8 cellular contexts compared by ENCODE assay signal in genomic region chr22:50621491-50621880, GRCh38. TPM values are rescaled to one million over a fixed set of nuclear protein-coding genes. Genes with fewer than 3 reads are reported as not detected.
DNase-seq lines count a peak whose midpoint lies in the region; ATAC-seq, FAIRE-seq and TF ChIP-seq lines count a peak whose summit lies in the region.

No MANE protein-coding gene starts in this region.

- H3K27me3 ChIP-seq in Karpas-422 (ENCODE audit: low read length): no peaks in the 10 kb centered on the region

- ATAC-seq in A549: peak; percentile 15 to 18; a peak in 2 of 6 replicates
- ATAC-seq in GM18909 (IDR thresholded peaks at IDR 0.05; ENCODE audit: poor library complexity, unreplicated experiment): peak; percentile 43

- intact Hi-C loops in cardiac septum (cut with DNase I): no loop called here

- POLR2A ChIA-PET in A549 (lab: Yijun Ruan, JAX): interaction anchor here (1.8 kb wide), 1 partner anchor 96 kb away, joined by 10 read pairs; the partner anchor contains the start of gene SCO2

- H3K9me2 ChIP-seq in Karpas-422 (replicated peaks; ENCODE audit: insufficient read depth, low read length): no peaks in the 10 kb centered on the region

- no peak for DNase-seq in A549 (ENCODE audit: low read depth in 1 of 2, low spot score in 1 of 2)
- peak; percentile 83 for DNase-seq in Karpas-422
- DNase-seq in activated CD4-positive, alpha-beta T cell treated with anti-CD3 and anti-CD28 coated beads, Interleukin-2, amount 50 U/mL, for 48 hours: peak; percentile 60 to 64
- peak; percentile 35 for DNase-seq in cardiac septum (ENCODE audit: low spot score)
- DNase-seq in stimulated activated CD4-positive, alpha-beta T cell treated with anti-CD3 and anti-CD28 coated beads, TNF-alpha, amount 100 ng/mL, for 48 hours (ENCODE audit: low read depth in 3 of 3): peak in 2 of 3 donors; percentile 27 to 34
- no peak for DNase-seq in DMS153 treated with DMSO at 0.1 percent for 48 hours (lab: John Stamatoyannopoulos, UW; ENCODE audit: unreplicated experiment)
- DNase-seq in NCI-H1417 treated with DMSO at 0.1 percent for 48 hours (lab: John Stamatoyannopoulos, UW): no peak

- no peaks in the 10 kb centered on the region for H3K36me3 ChIP-seq in Karpas-422 (ENCODE audit: insufficient read depth, low read length)

- TF ChIP-seq POLR2A in A549 (IDR thresholded peaks at IDR 0.05; ENCODE audit: low read length): no peak

- no peaks in the 10 kb centered on the region for H4K20me1 ChIP-seq in Karpas-422 (ENCODE audit: insufficient read depth, low read depth, low read length)

- TF ChIP-seq RAD21 in A549 (conservative IDR thresholded peaks at IDR 0.05 in 1 of 2, IDR thresholded peaks at IDR 0.05 in 1 of 2): no peak

- H3K4me1 ChIP-seq in A549 (peaks cover 9% of the 10 kb centered on the region; the same call in 2 of the 3 replicates), Karpas-422 (ENCODE audit: low read length) (peaks cover 36% of the 10 kb centered on the region)

- H3K9me3 ChIP-seq in A549: no peaks in the 10 kb centered on the region
- no peaks in the 10 kb centered on the region for H3K9me3 ChIP-seq in Karpas-422 (ENCODE audit: low read length)

- TF ChIP-seq EP300 in A549 (IDR thresholded peaks at IDR 0.05): no peak

- H3K27ac ChIP-seq in A549 (no peak overlapping the region), Karpas-422 (ENCODE audit: low read length) (peak overlapping the region; percentile 89)

- no peak for TF ChIP-seq CTCF in A549 (IDR thresholded peaks at IDR 0.05)

- H3K4me2 ChIP-seq in A549 (peak overlapping the region; percentile 99), Karpas-422 (ENCODE audit: low read depth, low read length, poor library complexity, severe bottlenecking) (peak overlapping the region; percentile 89)

- CTCF ChIA-PET in A549 (lab: Yijun Ruan, JAX): interaction anchor here (0.6 to 2.9 kb wide), 19 partner anchors 9 to 466 kb away, joined by 3 to 26 read pairs (median 5); partner anchors contain the start of genes KLHDC7B and SCO2

- H3K9ac ChIP-seq in Karpas-422 (ENCODE audit: low read length): peak overlapping the region; percentile 73

- no peak for FAIRE-seq in A549 (lab: Jason Lieb, UNC)

- 20% methylated on average over 4 of the region's 6 CpGs for WGBS in A549 (ENCODE audit: missing lambda C conversion rate)

- H3K4me3 ChIP-seq in A549: peak overlapping the region; percentile 43; the same call in 2 of the 3 replicates
- H3K4me3 ChIP-seq in Karpas-422 (ENCODE audit: low read length): peak overlapping the region; percentile 65

- H3K79me2 ChIP-seq in Karpas-422 (ENCODE audit: low read length): no peaks in the 10 kb centered on the region

- H2AFZ ChIP-seq in Karpas-422 (ENCODE audit: low read length): peak overlapping the region; percentile 97

TF ChIP-seq in A549, 52 proteins besides CTCF, POLR2A, EP300 and RAD21:
- TF ChIP-seq JUNB (IDR thresholded peaks at IDR 0.05) (no peak), FOXS1 (CRISPR knock-in tag; IDR thresholded peaks at IDR 0.05) (no peak), RNF2 (IDR thresholded peaks at IDR 0.05; ENCODE audit: borderline replicate concordance, low read depth) (no peak), FOSL2 (IDR thresholded peaks at IDR 0.05) (no peak), FOSL2 (CRISPR knock-in tag; IDR thresholded peaks at IDR 0.05) (no peak), ATOH8 (CRISPR knock-in tag; IDR thresholded peaks at IDR 0.05; ENCODE audit: low read depth) (no peak), E2F6 (IDR thresholded peaks at IDR 0.05; ENCODE audit: borderline replicate concordance, low read depth) (no peak), ELK1 (IDR thresholded peaks at IDR 0.05; ENCODE audit: low read depth, low read length) (no peak), NFE2L2 (conservative IDR thresholded peaks at IDR 0.05; ENCODE audit: low read length) (no peak), NPAS2 (CRISPR knock-in tag; IDR thresholded peaks at IDR 0.05; ENCODE audit: borderline replicate concordance) (no peak), CEBPB (IDR thresholded peaks at IDR 0.05) (no peak), SMC3 (IDR thresholded peaks at IDR 0.05) (no peak), HDAC2 (IDR thresholded peaks at IDR 0.05) (no peak)

RNA-seq across cellular contexts. Expression of gene ARSA, which starts 6.5 kb away (rescaled TPM):
- polyA plus RNA-seq in A549 (2011; rRNA removed) (7.7 and 9.1 TPM in 2 replicates), A549 (2017; fragmentation: RNase III; extraction: RNeasy Plus Mini Kit Qiagen cat#74134 plus additional on column Dnase treatment) (15.9 to 22.5 TPM (median 19.5 TPM) in 3 replicates)
- 10.3 and 15.6 TPM in 2 replicates for polyA plus RNA-seq in A549 (2012; cell fraction: cytosol; rRNA removed)
- polyA plus RNA-seq in A549 (2012; cell fraction: nucleus; rRNA removed): 86.8 and 111 TPM in 2 replicates
- 4.3 and 6.0 TPM in 2 replicates for polyA minus RNA-seq in A549 (2011; rRNA and poly(A)+ RNA removed)
- total RNA-seq in Karpas-422 (2014; rRNA removed; shearing (Covaris generic); ENCODE audit: low replicate concordance): 24.3 and 41.1 TPM in 2 replicates
- 33.7 TPM for total RNA-seq in cardiac septum

RNA-seq across cellular contexts. Expression of gene MAPK8IP2, which starts 20.9 kb away (rescaled TPM):
- 0.75 and 0.76 TPM in 2 replicates for polyA plus RNA-seq in A549 (2011; rRNA removed)
- 0.91 and 1.4 TPM in 2 replicates for polyA plus RNA-seq in A549 (2012; cell fraction: cytosol; rRNA removed)
- polyA plus RNA-seq in A549 (2012; cell fraction: nucleus; rRNA removed): 2.5 and 3.0 TPM in 2 replicates
- polyA plus RNA-seq in A549 (2017; fragmentation: RNase III; extraction: RNeasy Plus Mini Kit Qiagen cat#74134 plus additional on column Dnase treatment): 2.2 to 3.0 TPM (median 2.8 TPM) in 3 replicates
- polyA minus RNA-seq in A549 (2011; rRNA and poly(A)+ RNA removed): 0.74 and 1.3 TPM in 2 replicates
- 1.3 and 1.6 TPM in 2 replicates for total RNA-seq in Karpas-422 (2014; rRNA removed; shearing (Covaris generic); ENCODE audit: low replicate concordance)
- 0.48 TPM for total RNA-seq in cardiac septum

RNA-seq across cellular contexts. Expression of gene CHKB, which starts 38.8 kb away (rescaled TPM):
- polyA plus RNA-seq in A549 (2011; rRNA removed) (16.4 and 22.7 TPM in 2 replicates), A549 (2017; fragmentation: RNase III; extraction: RNeasy Plus Mini Kit Qiagen cat#74134 plus additional on column Dnase treatment) (21.0 to 26.1 TPM (median 25.8 TPM) in 3 replicates)
- polyA plus RNA-seq in A549 (2012; cell fraction: cytosol; rRNA removed): 14.8 and 15.9 TPM in 2 replicates
- 74.0 and 86.8 TPM in 2 replicates for polyA plus RNA-seq in A549 (2012; cell fraction: nucleus; rRNA removed)
- polyA minus RNA-seq in A549 (2011; rRNA and poly(A)+ RNA removed): 6.4 and 7.8 TPM in 2 replicates
- 52.8 and 77.8 TPM in 2 replicates for total RNA-seq in Karpas-422 (2014; rRNA removed; shearing (Covaris generic); ENCODE audit: low replicate concordance)
- total RNA-seq in cardiac septum: 49.4 TPM

RNA-seq across cellular contexts. Expression of gene CPT1B, which starts 43.3 kb away (rescaled TPM):
- 12.1 and 16.5 TPM in 2 replicates for polyA plus RNA-seq in A549 (2011; rRNA removed)
- polyA plus RNA-seq in A549 (2012; cell fraction: cytosol; rRNA removed): 15.9 and 16.1 TPM in 2 replicates
- polyA plus RNA-seq in A549 (2012; cell fraction: nucleus; rRNA removed): 137 and 142 TPM in 2 replicates
- polyA plus RNA-seq in A549 (2017; fragmentation: RNase III; extraction: RNeasy Plus Mini Kit Qiagen cat#74134 plus additional on column Dnase treatment): 21.1 to 27.5 TPM (median 26.5 TPM) in 3 replicates
- polyA minus RNA-seq in A549 (2011; rRNA and poly(A)+ RNA removed): 4.6 and 6.1 TPM in 2 replicates
- total RNA-seq in Karpas-422 (2014; rRNA removed; shearing (Covaris generic); ENCODE audit: low replicate concordance): 50.3 and 80.0 TPM in 2 replicates
- total RNA-seq in cardiac septum: 253 TPM

RNA-seq across cellular contexts. Expression of gene SHANK3, which starts 51.1 kb away (rescaled TPM):
- polyA plus RNA-seq in A549 (2011; rRNA removed): 0.52 and 0.53 TPM in 2 replicates
- polyA plus RNA-seq in A549 (2012; cell fraction: cytosol; rRNA removed): 1.5 and 2.4 TPM in 2 replicates
- polyA plus RNA-seq in A549 (2012; cell fraction: nucleus; rRNA removed): 5.4 and 7.4 TPM in 2 replicates
- polyA plus RNA-seq in A549 (2017; fragmentation: RNase III; extraction: RNeasy Plus Mini Kit Qiagen cat#74134 plus additional on column Dnase treatment): 2.1 to 2.4 TPM (median 2.3 TPM) in 3 replicates
- 0.29 and 0.63 TPM in 2 replicates for polyA minus RNA-seq in A549 (2011; rRNA and poly(A)+ RNA removed)
- 0.04 TPM in 1 of 2 replicates, not detected in the other for total RNA-seq in Karpas-422 (2014; rRNA removed; shearing (Covaris generic); ENCODE audit: low replicate concordance)
- total RNA-seq in cardiac septum: 25.9 TPM

Comparison
In these comparisons a context has a peak if more than half of its experiments do, and no peak if none do; other contexts are left out.
1. DNase-seq: peak in Karpas-422 (single experiment), activated CD4-positive, alpha-beta T cell treated with anti-CD3 and anti-CD28 coated beads, Interleukin-2, amount 50 U/mL, for 48 hours (2 of 2), cardiac septum (single experiment) and stimulated activated CD4-positive, alpha-beta T cell treated with anti-CD3 and anti-CD28 coated beads, TNF-alpha, amount 100 ng/mL, for 48 hours (2 of 3); none in A549 (0 of 2), DMS153 treated with DMSO at 0.1 percent for 48 hours (single experiment) and NCI-H1417 treated with DMSO at 0.1 percent for 48 hours (single experiment).